In genomic region chr10:79063071-79063491, GRCh38 we compare ENCODE assay signal across 22 cellular contexts. TPM values are rescaled to one million over a fixed set of nuclear protein-coding genes. Genes with fewer than 3 reads are reported as not detected.
DNase-seq lines count a peak whose midpoint lies in the region; FAIRE-seq and TF ChIP-seq lines count a peak whose summit lies in the region.
"Had no signal": no experiment of that assay in that cellular context is flagged by ENCODE, and none has a peak within 500 bp of the region (broad histone marks: within the 10 kb centered on the region; RNA-seq: fewer than 3 reads in every experiment).

No MANE protein-coding gene starts in this region.

- H3K27me3 ChIP-seq in BE2C, result no peaks in the 10 kb centered on the region
- peaks cover 5% of the 10 kb centered on the region for H3K27me3 ChIP-seq in osteoblast (ENCODE audit: insufficient read depth, low read length)
- H3K27me3 ChIP-seq: SJSA1, upper lobe of left lung had no signal

- FAIRE-seq in GM12891 (lab: Jason Lieb, UNC), result no peak
- FAIRE-seq: H54 had no signal

- H3K4me1 Mint-ChIP-seq in brain (peaks cover 56% of the 10 kb centered on the region), mesothelial cell of epicardium (peaks cover 13% of the 10 kb centered on the region), HFFc6 (ENCODE audit: low read depth) (peaks cover 6% of the 10 kb centered on the region)

- no peak for TF ChIP-seq POLR2A in GM12891 (IDR thresholded peaks at IDR 0.05; ENCODE audit: low read depth, low read length)

- no peak overlapping the region for H3K4me2 ChIP-seq in osteoblast (ENCODE audit: insufficient read depth, low read length)

- DNase-seq in BE2C (peak; percentile 0), GM12891 (ENCODE audit: insufficient read length, low spot score) (no peak), osteoblast (ENCODE audit: insufficient read length, low spot score, missing footprints) (peak; percentile 78), mesothelial cell of epicardium (ENCODE audit: low spot score in 2 of 2, unreplicated experiment in 2 of 2) (no peak), HFFc6 (no peak), superior temporal gyrus (ENCODE audit: extremely low spot score) (no peak)
- DNase-seq in activated CD4-positive, alpha-beta T cell treated with anti-CD3 and anti-CD28 coated beads, Interleukin-2, amount 50 U/mL, for 4 hours, result no peak
- DNase-seq: activated CD4-positive, CD25-positive, alpha-beta regulatory T cell treated with anti-CD3 and anti-CD28 coated beads, Interleukin-2, amount 50 U/mL, for 72 hours; activated gamma-delta T cell; COR-L47; NCI-H1092 treated with DMSO at 0.1 percent for 48 hours; OCI-M1; T-helper 9 cell had no signal

- H3K9me3 Mint-ChIP-seq in brain (no peaks in the 10 kb centered on the region), mesothelial cell of epicardium (no peaks in the 10 kb centered on the region), HFFc6 (no peaks in the 10 kb centered on the region)
- H3K9me3 Mint-ChIP-seq: endodermal cell; memory B cell; nephron; stimulated activated memory B cell treated with anti-CD40 and anti-IgM and Interleukin-4, amounts not matched to agents 10 μg/mL and 1 μg/mL and 100 μg/mL, for 72 hours had no signal

- no peak overlapping the region for H3K27ac ChIP-seq in osteoblast (ENCODE audit: low read depth, low read length)
- H3K27ac ChIP-seq: HL-60, SJSA1, upper lobe of left lung had no signal

- no peaks in the 10 kb centered on the region for H3K79me2 ChIP-seq in osteoblast (ENCODE audit: insufficient read depth, low read length)

- H3K27ac Mint-ChIP-seq in brain (peak overlapping the region in 4 of 5 experiments; percentile 9 to 74 (median 22)), mesothelial cell of epicardium (no peak overlapping the region), HFFc6 (no peak overlapping the region)
- H3K27ac Mint-ChIP-seq: endodermal cell; memory B cell; stimulated activated memory B cell treated with anti-CD40 and anti-IgM and Interleukin-4, amounts not matched to agents 10 μg/mL and 1 μg/mL and 100 μg/mL, for 72 hours had no signal

- H3K36me3 ChIP-seq in BE2C (no peaks in the 10 kb centered on the region), osteoblast (ENCODE audit: insufficient read depth, low read length) (no peaks in the 10 kb centered on the region)
- H3K36me3 ChIP-seq: SJSA1, upper lobe of left lung had no signal

- peaks cover 5% of the 10 kb centered on the region for H3K27me3 Mint-ChIP-seq in brain
- no peaks in the 10 kb centered on the region for H3K27me3 Mint-ChIP-seq in mesothelial cell of epicardium (ENCODE audit: low read depth)
- peaks cover 16% of the 10 kb centered on the region for H3K27me3 Mint-ChIP-seq in HFFc6 (ENCODE audit: insufficient read depth)

- H3K4me1 ChIP-seq in BE2C (peaks cover 6% of the 10 kb centered on the region), osteoblast (ENCODE audit: insufficient read depth, low read length) (peaks cover 10% of the 10 kb centered on the region)

- H3K4me3 ChIP-seq in BE2C (ENCODE audit: low read depth, low read length), result no peak overlapping the region
- no peak overlapping the region for H3K4me3 ChIP-seq in osteoblast (ENCODE audit: insufficient read depth, low read length)
- H3K4me3 ChIP-seq: SJSA1, upper lobe of left lung had no signal

- no peak for TF ChIP-seq CTCF in BE2C (IDR thresholded peaks at IDR 0.05; ENCODE audit: low read depth, low read length)
- no peak for TF ChIP-seq CTCF in brain (conservative IDR thresholded peaks at IDR 0.05)
- TF ChIP-seq CTCF in osteoblast (IDR thresholded peaks at IDR 0.05; ENCODE audit: extremely low read depth, low read depth, low read length), result no peak
- no peak for TF ChIP-seq CTCF in mesothelial cell of epicardium (IDR thresholded peaks at IDR 0.05; ENCODE audit: unreplicated experiment)
- TF ChIP-seq CTCF in HFFc6 (IDR thresholded peaks at IDR 0.05), result no peak

- H3K9me3 ChIP-seq in BE2C (no peaks in the 10 kb centered on the region), osteoblast (ENCODE audit: low read depth, low read length) (no peaks in the 10 kb centered on the region)
- H3K9me3 ChIP-seq: upper lobe of left lung had no signal

- H3K36me3 Mint-ChIP-seq in brain, result no peaks in the 10 kb centered on the region
- H3K36me3 Mint-ChIP-seq in mesothelial cell of epicardium, result no peaks in the 10 kb centered on the region
- no peaks in the 10 kb centered on the region for H3K36me3 Mint-ChIP-seq in HFFc6 (ENCODE audit: low read depth)
- H3K36me3 Mint-ChIP-seq: memory B cell; stimulated activated memory B cell treated with anti-CD40 and anti-IgM and Interleukin-4, amounts not matched to agents 10 μg/mL and 1 μg/mL and 100 μg/mL, for 72 hours had no signal

- peak overlapping the region in 1 of 5 experiments; percentile 23 for H3K4me3 Mint-ChIP-seq in brain
- no peak overlapping the region for H3K4me3 Mint-ChIP-seq in mesothelial cell of epicardium
- no peak overlapping the region for H3K4me3 Mint-ChIP-seq in HFFc6
- H3K4me3 Mint-ChIP-seq: endodermal cell; memory B cell; stimulated activated memory B cell treated with anti-CD40 and anti-IgM and Interleukin-4, amounts not matched to agents 10 μg/mL and 1 μg/mL and 100 μg/mL, for 72 hours had no signal

- H4K20me1 ChIP-seq in osteoblast (ENCODE audit: insufficient read depth, low read length), result no peaks in the 10 kb centered on the region

- H2AFZ ChIP-seq in osteoblast (ENCODE audit: low read length), result no peak overlapping the region

TF ChIP-seq in GM12891, 5 proteins besides CTCF, POLR2A, EP300 and RAD21:
- TF ChIP-seq TAF1 (IDR thresholded peaks at IDR 0.05; ENCODE audit: low read depth, low read length) (no peak), SPI1 (IDR thresholded peaks at IDR 0.05; ENCODE audit: low read depth, low read length) (0 out of 2 replicates have a peak, but pooled peaks have one; percentile 8)

RNA-seq across cellular contexts. Expression of gene ZMIZ1, which starts 5.7 kb away (rescaled TPM):
- polyA plus RNA-seq in BE2C (2012; ENCODE audit: insufficient read depth, insufficient read length, low read depth), result 175 TPM
- 21.2 TPM for polyA plus RNA-seq in GM12891 (2012; ENCODE audit: low read depth, missing spikeins)
- 90.5 TPM for polyA plus RNA-seq in brain (ENCODE audit: insufficient read depth, low read depth, low replicate concordance)
- total RNA-seq in osteoblast (40.9 and 50.4 TPM in 2 replicates), mesothelial cell of epicardium (166 to 173 TPM (median 170 TPM) in 3 replicates)
- total RNA-seq in HFFc6 (2021; fragmentation: NEBNext Ultra II Directional; extraction: Animal tissue kit (Norgen Biotek cat#: 25700)), result 10 to 100 TPM; 38.6 to 60.3 (median 51.2) TPM

Comparison
In these comparisons a context has a peak if more than half of its experiments do, and no peak if none do; other contexts are left out.
1. DNase-seq: peak in BE2C (single experiment) and osteoblast (single experiment); none in GM12891 (single experiment), mesothelial cell of epicardium (0 of 2), activated CD4-positive, alpha-beta T cell treated with anti-CD3 and anti-CD28 coated beads, Interleukin-2, amount 50 U/mL, for 4 hours (0 of 2), HFFc6 (single experiment) and superior temporal gyrus (single experiment).
2. H3K27ac Mint-ChIP-seq: peak in brain (4 of 5); none in mesothelial cell of epicardium (single experiment) and HFFc6 (single experiment).